In genomic region chr7:132842478-132842877, GRCh38 we compare ENCODE assay signal across 8 cellular contexts.
"Had no signal": no experiment of that assay in that cellular context is flagged by ENCODE, and none has a peak within 500 bp of the region (broad histone marks: within the 10 kb centered on the region; RNA-seq: fewer than 3 reads in every experiment).

No MANE protein-coding gene starts in this region.

- DNase-seq: GDM1, GF-D8 had no signal

- ATAC-seq: GM12878 had no signal

- H3K4me3 ChIP-seq: GM12878 had no signal

- FAIRE-seq: G401.6, GM12878, GM12891, GM12892, GM18507, GM19239 had no signal
